1 cellular context compared by ENCODE assay signal in genomic region chr4:56475917-56476316, GRCh38.
A peak's percentile ranks its signal among the peaks of the same experiment; 100 is the strongest.
TF ChIP-seq lines count a peak whose summit lies in the region.

No MANE protein-coding gene starts in this region.

TF ChIP-seq in K562, 482 proteins besides CTCF, POLR2A, EP300 and RAD21:
- 0 out of 2 replicates have a peak, but pooled peaks have one; percentile 6 for TF ChIP-seq RBFOX2 (IDR thresholded peaks at IDR 0.05; ENCODE audit: low read depth, low read length)
- no peak for TF ChIP-seq ASH1L (IDR thresholded peaks at IDR 0.05; ENCODE audit: borderline replicate concordance, low read depth, partially characterized antibody)
